In genomic region chr4:168633474-168633873, GRCh38 we compare ENCODE assay signal across 14 cellular contexts.
DNase-seq lines count a peak whose midpoint lies in the region; ATAC-seq lines count a peak whose summit lies in the region.
"Had no signal": no experiment of that assay in that cellular context is flagged by ENCODE, and none has a peak within 500 bp of the region (broad histone marks: within the 10 kb centered on the region; RNA-seq: fewer than 3 reads in every experiment).

No MANE protein-coding gene starts in this region.

- DNase-seq in HAP-1 (ENCODE audit: low spot score in 2 of 2) (no peak), adipocyte (ENCODE audit: low read depth) (peak; percentile 50), kidney glomerular epithelial cell (lab: John Stamatoyannopoulos, UW) (peak; percentile 26), skeletal muscle cell (ENCODE audit: low read depth) (no peak), NCI-H774 (lab: John Stamatoyannopoulos, UW) (no peak)
- DNase-seq in stimulated activated naive CD4-positive, alpha-beta T cell treated with Interleukin-2 at 50 U/mL for 16 hours (lab: John Stamatoyannopoulos, UW), result no peak
- DNase-seq: activated CD4-positive, CD25-positive, alpha-beta regulatory T cell treated with anti-CD3 and anti-CD28 coated beads, Interleukin-2, amount 50 U/mL, for 72 hours; glutamatergic neuron; NCI-H1105 treated with DMSO at 0.1 percent for 48 hours; NCI-H345; occipital lobe had no signal

- H3K9me3 ChIP-seq in HAP-1 (no peaks in the 10 kb centered on the region), adipocyte (ENCODE audit: control insufficient read depth, low read length) (no peaks in the 10 kb centered on the region)

- H3K4me3 ChIP-seq in HAP-1 (peak overlapping the region; percentile 45; the same call in 1 of the 2 replicates), adipocyte (ENCODE audit: low read length) (peak overlapping the region; percentile 94), skeletal muscle cell (ENCODE audit: low read depth, low read length) (peak overlapping the region; percentile 76)

- in situ Hi-C loops in HAP-1 (cut with MboI; ENCODE audit: low sequenced_read_pairs), result no loop called here

- H3K4me1 ChIP-seq in HAP-1 (peaks cover 35% of the 10 kb centered on the region), adipocyte (ENCODE audit: control insufficient read depth, insufficient read depth, low read length) (peaks cover 72% of the 10 kb centered on the region)

- no peaks in the 10 kb centered on the region for H3K36me3 ChIP-seq in HAP-1 (replicated peaks)
- H3K36me3 ChIP-seq in adipocyte (ENCODE audit: control insufficient read depth, insufficient read depth, low read length, severe bottlenecking), result no peaks in the 10 kb centered on the region

- H3K27me3 ChIP-seq in HAP-1 (ENCODE audit: low read depth) (no peaks in the 10 kb centered on the region), adipocyte (replicated peaks; ENCODE audit: control insufficient read depth, insufficient read depth, low read length) (no peaks in the 10 kb centered on the region)

- peak overlapping the region; percentile 91 for H3K9ac ChIP-seq in adipocyte (ENCODE audit: low read length)

- ATAC-seq in GM21447 (IDR thresholded peaks at IDR 0.05; ENCODE audit: unreplicated experiment), result no peak
- ATAC-seq in HG02678 (IDR thresholded peaks at IDR 0.05; ENCODE audit: unreplicated experiment), result no peak
- ATAC-seq: HepG2 had no signal

Comparison
In these comparisons a context has a peak if more than half of its experiments do, and no peak if none do; other contexts are left out.
1. DNase-seq: peak in adipocyte (single experiment) and kidney glomerular epithelial cell (single experiment); none in HAP-1 (0 of 2), skeletal muscle cell (single experiment), NCI-H774 (single experiment) and stimulated activated naive CD4-positive, alpha-beta T cell treated with Interleukin-2 at 50 U/mL for 16 hours (single experiment).
2. Peak in every context shown above with its lines, with median percentiles within 50 percentile points of each other: H3K4me3 ChIP-seq.